ENCODE assay signal across 22 cellular contexts in genomic region chr19:58355215-58355796, GRCh38. TPM values are rescaled to one million over a fixed set of nuclear protein-coding genes. Genes with fewer than 3 reads are reported as not detected.
DNase-seq lines count a peak whose midpoint lies in the region; ATAC-seq and TF ChIP-seq lines count a peak whose summit lies in the region.
"Had no signal": no experiment of that assay in that cellular context is flagged by ENCODE, and none has a peak within 500 bp of the region (broad histone marks: within the 10 kb centered on the region; RNA-seq: fewer than 3 reads in every experiment).

No MANE protein-coding gene starts in this region.

- H3K27ac Mint-ChIP-seq in GM23338 (no peak overlapping the region), endothelial cell (ENCODE audit: unreplicated experiment) (peak overlapping the region; percentile 36)

- H3K4me1 Mint-ChIP-seq in GM23338 (no peaks in the 10 kb centered on the region; the same call in 2 of the 3 replicates), endothelial cell (ENCODE audit: unreplicated experiment) (no peaks in the 10 kb centered on the region)
- H3K4me1 Mint-ChIP-seq: brain had no signal

- peak overlapping the region; percentile 52 for H3K4me3 ChIP-seq in GM23338
- H3K4me3 ChIP-seq: prostate gland had no signal

- H3K27me3 Mint-ChIP-seq in GM23338 (ENCODE audit: insufficient read depth, low read depth, poor library complexity) (peaks cover 3% of the 10 kb centered on the region), endothelial cell (ENCODE audit: unreplicated experiment) (peaks cover 14% of the 10 kb centered on the region)
- H3K27me3 Mint-ChIP-seq: brain had no signal

- H3K27me3 ChIP-seq in GM23338 (ENCODE audit: insufficient read depth) = peaks cover 33% of the 10 kb centered on the region

- no peak overlapping the region; the same call in 2 of the 3 replicates for H3K4me3 Mint-ChIP-seq in GM23338
- peak overlapping the region; percentile 31 for H3K4me3 Mint-ChIP-seq in endothelial cell (ENCODE audit: unreplicated experiment)
- H3K4me3 Mint-ChIP-seq: brain had no signal

- H3K79me2 ChIP-seq in GM23338 (replicated peaks; ENCODE audit: insufficient read depth) = no peaks in the 10 kb centered on the region

- peaks cover 6% of the 10 kb centered on the region for H3F3A ChIP-seq in GM23338 (replicated peaks; ENCODE audit: low read depth)

- H3K9me2 ChIP-seq in GM23338 (ENCODE audit: insufficient read depth) = no peaks in the 10 kb centered on the region

- ATAC-seq in left ventricle myocardium superior (no peak), GM23338 (no peak), HG02571 (IDR thresholded peaks at IDR 0.05; ENCODE audit: unreplicated experiment) (no peak)
- ATAC-seq: esophagus mucosa, foreskin keratinocyte had no signal

- no peak overlapping the region for H3K27ac ChIP-seq in GM23338 (ENCODE audit: low read depth)
- H3K27ac ChIP-seq: adrenal gland, foreskin keratinocyte, left lung, prostate gland had no signal

- H3K9me3 Mint-ChIP-seq in GM23338 (no peaks in the 10 kb centered on the region), endothelial cell (ENCODE audit: unreplicated experiment) (no peaks in the 10 kb centered on the region)
- H3K9me3 Mint-ChIP-seq: brain had no signal

- H3K36me3 Mint-ChIP-seq in GM23338 (ENCODE audit: low read depth) (no peaks in the 10 kb centered on the region), endothelial cell (ENCODE audit: low read depth, unreplicated experiment) (peaks cover 10% of the 10 kb centered on the region)

- TF ChIP-seq CTCF in GM23338 (conservative IDR thresholded peaks at IDR 0.05; ENCODE audit: low read depth in 2 of 2) = no peak
- no peak for TF ChIP-seq CTCF in endothelial cell (IDR thresholded peaks at IDR 0.05; ENCODE audit: unreplicated experiment)

- H3K36me3 ChIP-seq in GM23338 (ENCODE audit: insufficient read depth) = no peaks in the 10 kb centered on the region
- H3K36me3 ChIP-seq: adrenal gland, prostate gland had no signal

- DNase-seq in cardiac septum (ENCODE audit: low spot score) = peak; percentile 35
- DNase-seq in left ventricle myocardium superior = no peak
- no peak for DNase-seq in GM23338 (ENCODE audit: low spot score)
- DNase-seq in endothelial cell (ENCODE audit: low spot score) = no peak
- peak; percentile 34 for DNase-seq in putamen (ENCODE audit: low spot score)
- DNase-seq in iPS-NIHi11 (ENCODE audit: low spot score) = no peak
- DNase-seq: ACHN; activated CD4-positive, alpha-beta T cell treated with anti-CD3 and anti-CD28 coated beads for 48 hours; activated effector memory CD4-positive, alpha-beta T cell treated with Interleukin-2 at 50 U/mL for 16 hours; adrenal gland; C1 segment of cervical spinal cord; effector CD8-positive, alpha-beta T cell; foreskin keratinocyte; Kasumi-1; NCI-H187; NCI-H526; substantia nigra had no signal

- no peaks in the 10 kb centered on the region; the same call in 1 of the 2 replicates for H3K4me1 ChIP-seq in GM23338 (ENCODE audit: insufficient read depth)
- H3K4me1 ChIP-seq: foreskin keratinocyte, prostate gland had no signal

- no peaks in the 10 kb centered on the region; the same call in 1 of the 2 replicates for H4K20me1 ChIP-seq in GM23338 (replicated peaks; ENCODE audit: insufficient read depth)

- intact Hi-C loops in cardiac septum (cut with DNase I) = no loop called here
- intact Hi-C loops in left ventricle myocardium superior (cut with micrococcal nuclease) = no loop called here

- H3K4me2 ChIP-seq in GM23338 = peak overlapping the region; percentile 83

- no peak overlapping the region for H2AFZ ChIP-seq in GM23338

TF ChIP-seq in GM23338, 12 proteins besides CTCF, POLR2A, EP300 and RAD21 (continues in another document):
- TF ChIP-seq REST (IDR thresholded peaks at IDR 0.05; ENCODE audit: unreplicated experiment) = no peak
- TF ChIP-seq ETS1 (IDR thresholded peaks at IDR 0.05) = no peak
- TF ChIP-seq EZH2 (IDR thresholded peaks at IDR 0.05; ENCODE audit: low read depth, unreplicated experiment) = no peak

RNA-seq across cellular contexts. Expression of gene A1BG, which starts 2.0 kb away (rescaled TPM):
- total RNA-seq in cardiac septum = 5.2 TPM
- total RNA-seq in left ventricle myocardium superior = 5.7 TPM
- 6.5 and 17.7 TPM in 2 replicates for total RNA-seq in GM23338 (2014; rRNA removed; shearing (Covaris generic))
- 43.5 and 50.5 TPM in 2 replicates for polyA plus RNA-seq in GM23338 (2016; fragmentation: Nextera tagmentation; extraction: Ambion mirVana)
- total RNA-seq in endothelial cell (ENCODE audit: unreplicated experiment) = 41.9 TPM

RNA-seq across cellular contexts. Expression of gene ZNF497, which starts 7.2 kb away (rescaled TPM):
- total RNA-seq in cardiac septum (0.40 TPM), left ventricle myocardium superior (0.55 TPM), endothelial cell (ENCODE audit: unreplicated experiment) (3.6 TPM)
- 1.0 and 2.0 TPM in 2 replicates for total RNA-seq in GM23338 (2014; rRNA removed; shearing (Covaris generic))
- 0.44 and 0.61 TPM in 2 replicates for polyA plus RNA-seq in GM23338 (2016; fragmentation: Nextera tagmentation; extraction: Ambion mirVana)

RNA-seq across cellular contexts. Expression of gene ZNF837, which starts 25.5 kb away (rescaled TPM):
- total RNA-seq in cardiac septum (0.54 TPM), left ventricle myocardium superior (0.37 TPM), endothelial cell (ENCODE audit: unreplicated experiment) (4.5 TPM)
- 11.0 and 11.3 TPM in 2 replicates for total RNA-seq in GM23338 (2014; rRNA removed; shearing (Covaris generic))
- polyA plus RNA-seq in GM23338 (2016; fragmentation: Nextera tagmentation; extraction: Ambion mirVana) = 2.2 and 3.1 TPM in 2 replicates

RNA-seq across cellular contexts. Expression of gene ZSCAN22, which starts 28.5 kb away (rescaled TPM):
- 2.1 TPM for total RNA-seq in cardiac septum
- 1.5 TPM for total RNA-seq in left ventricle myocardium superior
- 2.7 and 2.9 TPM in 2 replicates for total RNA-seq in GM23338 (2014; rRNA removed; shearing (Covaris generic))
- 0.86 and 0.99 TPM in 2 replicates for polyA plus RNA-seq in GM23338 (2016; fragmentation: Nextera tagmentation; extraction: Ambion mirVana)
- 3.2 TPM for total RNA-seq in endothelial cell (ENCODE audit: unreplicated experiment)

RNA-seq across cellular contexts. Expression of gene RPS5, which starts 31.8 kb away (rescaled TPM):
- total RNA-seq in cardiac septum (394 TPM), left ventricle myocardium superior (483 TPM), endothelial cell (ENCODE audit: unreplicated experiment) (1,047 TPM)
- 2,020 and 2,111 TPM in 2 replicates for total RNA-seq in GM23338 (2014; rRNA removed; shearing (Covaris generic))
- 734 and 753 TPM in 2 replicates for polyA plus RNA-seq in GM23338 (2016; fragmentation: Nextera tagmentation; extraction: Ambion mirVana)

Comparison
In these comparisons a context has a peak if more than half of its experiments do, and no peak if none do; other contexts are left out.
1. DNase-seq: peak in cardiac septum (single experiment) and putamen (single experiment); none in left ventricle myocardium superior (single experiment), GM23338 (single experiment), endothelial cell (single experiment) and iPS-NIHi11 (single experiment).